15 cellular contexts compared by ENCODE assay signal in the genomic region with DNA sequence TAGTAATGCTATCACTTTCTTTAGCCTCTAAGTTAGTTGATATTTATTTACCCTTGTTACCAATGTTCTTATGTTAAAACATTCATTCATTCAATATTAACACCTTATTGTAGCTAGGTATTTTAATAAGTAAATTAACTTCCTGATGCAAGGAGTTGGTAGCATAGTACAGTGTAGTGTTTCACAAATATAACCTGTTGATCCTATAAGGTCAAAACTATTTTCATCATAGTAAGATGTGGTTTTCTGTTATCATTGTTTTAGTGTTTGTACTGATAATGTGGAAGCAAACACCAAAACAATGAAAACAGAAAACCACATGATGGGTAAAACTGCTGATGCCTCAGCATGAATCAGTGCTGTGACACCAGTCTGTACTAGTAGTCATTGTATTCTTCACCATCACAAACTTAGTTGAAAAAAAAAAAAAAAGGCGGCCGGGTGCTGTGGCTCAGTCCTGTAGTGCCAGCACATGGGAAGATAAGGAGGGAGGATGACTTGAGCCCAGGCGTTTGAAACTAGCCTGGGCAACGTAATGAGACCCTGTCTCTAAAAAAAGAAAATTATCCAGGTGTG. TPM values are rescaled to one million over a fixed set of nuclear protein-coding genes. Genes with fewer than 3 reads are reported as not detected.
DNase-seq lines count a peak whose midpoint lies in the region; ATAC-seq lines count a peak whose summit lies in the region.
"Had no signal": no experiment of that assay in that cellular context is flagged by ENCODE, and none has a peak within 500 bp of the region (broad histone marks: within the 10 kb centered on the region; RNA-seq: fewer than 3 reads in every experiment).

No MANE protein-coding gene starts in this region.

- no peak overlapping the region for H3K27ac Mint-ChIP-seq in activated T-cell treated with anti-CD3 and anti-CD28 coated beads, Interleukin-2, amount 50 U/mL, for 72 hours
- peak overlapping the region; percentile 54 for H3K27ac Mint-ChIP-seq in stimulated activated memory B cell treated with anti-CD40 and anti-IgM and Interleukin-4, amounts not matched to agents 10 μg/mL and 1 μg/mL and 100 μg/mL, for 72 hours
- H3K27ac Mint-ChIP-seq: mesothelial cell of epicardium had no signal

- no peaks in the 10 kb centered on the region for H3K27me3 Mint-ChIP-seq in activated T-cell treated with anti-CD3 and anti-CD28 coated beads, Interleukin-2, amount 50 U/mL, for 72 hours (ENCODE audit: low read depth)
- no peaks in the 10 kb centered on the region for H3K27me3 Mint-ChIP-seq in stimulated activated memory B cell treated with anti-CD40 and anti-IgM and Interleukin-4, amounts not matched to agents 10 μg/mL and 1 μg/mL and 100 μg/mL, for 72 hours

- H3K36me3 Mint-ChIP-seq in activated T-cell treated with anti-CD3 and anti-CD28 coated beads, Interleukin-2, amount 50 U/mL, for 72 hours (ENCODE audit: insufficient read depth in 2 of 2), result peaks cover 10 to 26% of the 10 kb centered on the region in 2 donors
- peaks cover 51% of the 10 kb centered on the region for H3K36me3 Mint-ChIP-seq in stimulated activated memory B cell treated with anti-CD40 and anti-IgM and Interleukin-4, amounts not matched to agents 10 μg/mL and 1 μg/mL and 100 μg/mL, for 72 hours

- peak; percentile 89 to 92 for ATAC-seq in activated T-cell treated with anti-CD3 and anti-CD28 coated beads, Interleukin-2, amount 50 U/mL, for 72 hours (replicated peaks in 1 of 2)
- no peak for ATAC-seq in stimulated activated memory B cell treated with anti-CD40 and anti-IgM and Interleukin-4, amounts not matched to agents 10 μg/mL and 1 μg/mL and 100 μg/mL, for 72 hours
- no peak for ATAC-seq in GM18517 (IDR thresholded peaks at IDR 0.05; ENCODE audit: unreplicated experiment)
- ATAC-seq: body of pancreas had no signal

- peak; percentile 4 to 6 for DNase-seq in activated T-cell treated with anti-CD3 and anti-CD28 coated beads, Interleukin-2, amount 50 U/mL, for 72 hours
- no peak for DNase-seq in activated T-cell treated with anti-CD3 and anti-CD28 coated beads, Interleukin-2, amount 50 U/mL, for 48 hours
- peak; percentile 44 for DNase-seq in RKO (ENCODE audit: low spot score)
- peak; percentile 57 for DNase-seq in epithelial cell of prostate (ENCODE audit: low read depth, low spot score)
- DNase-seq in NCI-H446 treated with DMSO at 0.1 percent for 48 hours (lab: John Stamatoyannopoulos, UW), result no peak
- no peak for DNase-seq in stimulated activated naive CD4-positive, alpha-beta T cell treated with Interleukin-2 at 50 U/mL for 16 hours (lab: John Stamatoyannopoulos, UW)
- DNase-seq: activated T-cell treated with anti-CD3 and anti-CD28 coated beads, Interleukin-2, amount 50 U/mL, for 4 hours; body of pancreas; NCI-H1436 treated with DMSO at 0.1 percent for 48 hours; ovary had no signal

- no peaks in the 10 kb centered on the region for H3K9me3 Mint-ChIP-seq in activated T-cell treated with anti-CD3 and anti-CD28 coated beads, Interleukin-2, amount 50 U/mL, for 72 hours
- no peaks in the 10 kb centered on the region for H3K9me3 Mint-ChIP-seq in stimulated activated memory B cell treated with anti-CD40 and anti-IgM and Interleukin-4, amounts not matched to agents 10 μg/mL and 1 μg/mL and 100 μg/mL, for 72 hours
- H3K9me3 Mint-ChIP-seq: activated T-cell treated with anti-CD3 and anti-CD28 coated beads, Interleukin-2, amount 50 U/mL, for 4 hours had no signal

- H3K27ac ChIP-seq in epithelial cell of prostate, result peak overlapping the region; percentile 2
- H3K27ac ChIP-seq: body of pancreas, ovary, SK-N-MC, vagina had no signal

- H3K4me3 Mint-ChIP-seq in activated T-cell treated with anti-CD3 and anti-CD28 coated beads, Interleukin-2, amount 50 U/mL, for 72 hours, result peak overlapping the region in 1 of 2 donors; percentile 50
- H3K4me3 Mint-ChIP-seq in stimulated activated memory B cell treated with anti-CD40 and anti-IgM and Interleukin-4, amounts not matched to agents 10 μg/mL and 1 μg/mL and 100 μg/mL, for 72 hours, result no peak overlapping the region
- H3K4me3 Mint-ChIP-seq: activated T-cell treated with anti-CD3 and anti-CD28 coated beads, Interleukin-2, amount 50 U/mL, for 4 hours; mesothelial cell of epicardium had no signal

- peaks cover 23% of the 10 kb centered on the region for H3K4me1 Mint-ChIP-seq in activated T-cell treated with anti-CD3 and anti-CD28 coated beads, Interleukin-2, amount 50 U/mL, for 72 hours (ENCODE audit: low read depth)
- peaks cover 26% of the 10 kb centered on the region for H3K4me1 Mint-ChIP-seq in stimulated activated memory B cell treated with anti-CD40 and anti-IgM and Interleukin-4, amounts not matched to agents 10 μg/mL and 1 μg/mL and 100 μg/mL, for 72 hours

RNA-seq across cellular contexts. Expression of gene ZCCHC7, which starts 36.5 kb away (rescaled TPM):
- 10 to 100 TPM; 47.2 to 47.4 TPM for total RNA-seq in activated T-cell treated with anti-CD3 and anti-CD28 coated beads, Interleukin-2, amount 50 U/mL, for 72 hours

Comparison
In these comparisons a context has a peak if more than half of its experiments do, and no peak if none do; other contexts are left out.
1. DNase-seq: peak in activated T-cell treated with anti-CD3 and anti-CD28 coated beads, Interleukin-2, amount 50 U/mL, for 72 hours (2 of 2), RKO (single experiment) and epithelial cell of prostate (single experiment); none in activated T-cell treated with anti-CD3 and anti-CD28 coated beads, Interleukin-2, amount 50 U/mL, for 48 hours (0 of 2), NCI-H446 treated with DMSO at 0.1 percent for 48 hours (single experiment) and stimulated activated naive CD4-positive, alpha-beta T cell treated with Interleukin-2 at 50 U/mL for 16 hours (single experiment).
2. ATAC-seq: peak in activated T-cell treated with anti-CD3 and anti-CD28 coated beads, Interleukin-2, amount 50 U/mL, for 72 hours (2 of 2); none in stimulated activated memory B cell treated with anti-CD40 and anti-IgM and Interleukin-4, amounts not matched to agents 10 μg/mL and 1 μg/mL and 100 μg/mL, for 72 hours (single experiment) and GM18517 (single experiment).